1 cellular context compared by ENCODE assay signal in the genomic region with DNA sequence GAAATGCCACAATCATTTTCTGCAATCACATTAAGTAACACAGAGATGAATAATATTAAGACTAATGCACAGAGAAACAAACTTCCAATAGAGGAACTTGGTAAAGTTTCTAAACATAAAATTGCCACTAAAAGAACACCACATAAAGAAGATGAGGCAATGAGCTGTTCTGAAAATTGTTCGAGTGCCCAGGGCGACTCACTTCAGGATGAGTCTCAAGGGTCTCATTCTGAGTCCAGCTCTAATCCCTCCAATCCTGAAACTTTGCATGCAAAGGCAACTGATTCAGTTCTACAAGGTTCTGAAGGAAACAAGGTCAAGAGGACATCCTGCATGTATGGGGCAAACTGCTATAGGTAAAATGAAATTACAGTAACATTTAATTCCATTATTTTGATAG.
TF ChIP-seq lines count a peak whose summit lies in the region.

No MANE protein-coding gene starts in this region.

TF ChIP-seq in GM23338, 12 proteins besides CTCF, POLR2A, EP300 and RAD21 (continued from another document):
- TF ChIP-seq, protein P1, sequence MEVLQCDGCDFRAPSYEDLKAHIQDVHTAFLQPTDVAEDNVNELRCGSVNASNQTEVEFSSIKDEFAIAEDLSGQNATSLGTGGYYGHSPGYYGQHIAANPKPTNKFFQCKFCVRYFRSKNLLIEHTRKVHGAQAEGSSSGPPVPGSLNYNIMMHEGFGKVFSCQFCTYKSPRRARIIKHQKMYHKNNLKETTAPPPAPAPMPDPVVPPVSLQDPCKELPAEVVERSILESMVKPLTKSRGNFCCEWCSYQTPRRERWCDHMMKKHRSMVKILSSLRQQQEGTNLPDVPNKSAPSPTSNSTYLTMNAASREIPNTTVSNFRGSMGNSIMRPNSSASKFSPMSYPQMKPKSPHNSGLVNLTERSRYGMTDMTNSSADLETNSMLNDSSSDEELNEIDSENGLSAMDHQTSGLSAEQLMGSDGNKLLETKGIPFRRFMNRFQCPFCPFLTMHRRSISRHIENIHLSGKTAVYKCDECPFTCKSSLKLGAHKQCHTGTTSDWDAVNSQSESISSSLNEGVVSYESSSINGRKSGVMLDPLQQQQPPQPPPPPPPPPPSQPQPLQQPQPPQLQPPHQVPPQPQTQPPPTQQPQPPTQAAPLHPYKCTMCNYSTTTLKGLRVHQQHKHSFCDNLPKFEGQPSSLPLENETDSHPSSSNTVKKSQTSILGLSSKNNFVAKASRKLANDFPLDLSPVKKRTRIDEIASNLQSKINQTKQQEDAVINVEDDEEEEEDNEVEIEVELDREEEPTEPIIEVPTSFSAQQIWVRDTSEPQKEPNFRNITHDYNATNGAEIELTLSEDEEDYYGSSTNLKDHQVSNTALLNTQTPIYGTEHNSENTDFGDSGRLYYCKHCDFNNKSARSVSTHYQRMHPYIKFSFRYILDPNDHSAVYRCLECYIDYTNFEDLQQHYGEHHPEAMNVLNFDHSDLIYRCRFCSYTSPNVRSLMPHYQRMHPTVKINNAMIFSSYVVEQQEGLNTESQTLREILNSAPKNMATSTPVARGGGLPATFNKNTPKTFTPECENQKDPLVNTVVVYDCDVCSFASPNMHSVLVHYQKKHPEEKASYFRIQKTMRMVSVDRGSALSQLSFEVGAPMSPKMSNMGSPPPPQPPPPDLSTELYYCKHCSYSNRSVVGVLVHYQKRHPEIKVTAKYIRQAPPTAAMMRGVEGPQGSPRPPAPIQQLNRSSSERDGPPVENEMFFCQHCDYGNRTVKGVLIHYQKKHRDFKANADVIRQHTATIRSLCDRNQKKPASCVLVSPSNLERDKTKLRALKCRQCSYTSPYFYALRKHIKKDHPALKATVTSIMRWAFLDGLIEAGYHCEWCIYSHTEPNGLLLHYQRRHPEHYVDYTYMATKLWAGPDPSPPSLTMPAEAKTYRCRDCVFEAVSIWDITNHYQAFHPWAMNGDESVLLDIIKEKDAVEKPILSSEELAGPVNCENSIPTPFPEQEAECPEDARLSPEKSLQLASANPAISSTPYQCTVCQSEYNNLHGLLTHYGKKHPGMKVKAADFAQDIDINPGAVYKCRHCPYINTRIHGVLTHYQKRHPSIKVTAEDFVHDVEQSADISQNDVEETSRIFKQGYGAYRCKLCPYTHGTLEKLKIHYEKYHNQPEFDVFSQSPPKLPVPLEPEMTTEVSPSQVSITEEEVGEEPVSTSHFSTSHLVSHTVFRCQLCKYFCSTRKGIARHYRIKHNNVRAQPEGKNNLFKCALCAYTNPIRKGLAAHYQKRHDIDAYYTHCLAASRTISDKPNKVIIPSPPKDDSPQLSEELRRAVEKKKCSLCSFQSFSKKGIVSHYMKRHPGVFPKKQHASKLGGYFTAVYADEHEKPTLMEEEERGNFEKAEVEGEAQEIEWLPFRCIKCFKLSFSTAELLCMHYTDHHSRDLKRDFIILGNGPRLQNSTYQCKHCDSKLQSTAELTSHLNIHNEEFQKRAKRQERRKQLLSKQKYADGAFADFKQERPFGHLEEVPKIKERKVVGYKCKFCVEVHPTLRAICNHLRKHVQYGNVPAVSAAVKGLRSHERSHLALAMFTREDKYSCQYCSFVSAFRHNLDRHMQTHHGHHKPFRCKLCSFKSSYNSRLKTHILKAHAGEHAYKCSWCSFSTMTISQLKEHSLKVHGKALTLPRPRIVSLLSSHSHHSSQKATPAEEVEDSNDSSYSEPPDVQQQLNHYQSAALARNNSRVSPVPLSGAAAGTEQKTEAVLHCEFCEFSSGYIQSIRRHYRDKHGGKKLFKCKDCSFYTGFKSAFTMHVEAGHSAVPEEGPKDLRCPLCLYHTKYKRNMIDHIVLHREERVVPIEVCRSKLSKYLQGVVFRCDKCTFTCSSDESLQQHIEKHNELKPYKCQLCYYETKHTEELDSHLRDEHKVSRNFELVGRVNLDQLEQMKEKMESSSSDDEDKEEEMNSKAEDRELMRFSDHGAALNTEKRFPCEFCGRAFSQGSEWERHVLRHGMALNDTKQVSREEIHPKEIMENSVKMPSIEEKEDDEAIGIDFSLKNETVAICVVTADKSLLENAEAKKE (CRISPR knock-in tag; IDR thresholded peaks at IDR 0.05) = no peak
TF ChIP-seq in GM23338: peak in this region for 0.
